31 cellular contexts compared by ENCODE assay signal in genomic region chr10:79376751-79377556, GRCh38. TPM values are rescaled to one million over a fixed set of nuclear protein-coding genes. Genes with fewer than 3 reads are reported as not detected.
DNase-seq lines count a peak whose midpoint lies in the region; ATAC-seq, FAIRE-seq and TF ChIP-seq lines count a peak whose summit lies in the region.
"Had no signal": no experiment of that assay in that cellular context is flagged by ENCODE, and none has a peak within 500 bp of the region (broad histone marks: within the 10 kb centered on the region; RNA-seq: fewer than 3 reads in every experiment).

No MANE protein-coding gene starts in this region.

- TF ChIP-seq CTCF in right atrium auricular region (IDR thresholded peaks at IDR 0.05) (no peak), K562 (IDR thresholded peaks at IDR 0.05 in 2 of 3, conservative IDR thresholded peaks at IDR 0.05 in 1 of 3; ENCODE audit: insufficient read depth in 2 of 3, low read depth in 1 of 3, low read length in 3 of 3) (no peak), mesothelial cell of epicardium (IDR thresholded peaks at IDR 0.05; ENCODE audit: unreplicated experiment) (no peak)

- DNase-seq in right atrium auricular region (ENCODE audit: low spot score), result peak; percentile 52
- DNase-seq in left ventricle myocardium superior, result no peak
- no peak for DNase-seq in K562 (ENCODE audit: extremely low read depth in 1 of 4, low spot score in 3 of 4)
- DNase-seq in mucosa of gallbladder (ENCODE audit: low spot score), result peak; percentile 7
- DNase-seq in mesothelial cell of epicardium (ENCODE audit: low spot score in 2 of 2, unreplicated experiment in 2 of 2), result no peak
- no peak for DNase-seq in AG08395 (ENCODE audit: low spot score)
- no peak for DNase-seq in AML-193 (lab: John Stamatoyannopoulos, UW)
- DNase-seq: activated CD8-positive, alpha-beta T cell treated with anti-CD3 and anti-CD28 coated beads for 36 hours; activated gamma-delta T cell; central memory CD4-positive, alpha-beta T cell; COR-L47; dermis blood vessel endothelial cell; NCI-H1436; NCI-H2081 treated with DMSO at 0.1 percent for 48 hours; NCI-H226; NCI-H526 treated with DMSO at 0.1 percent for 48 hours; PC-9; retina; Right ventricle myocardium superior; small intestine; stimulated activated CD4-positive, alpha-beta T cell treated with anti-CD3 and anti-CD28 coated beads, Interleukin-1b, Interleukin-23, amount 100 ng/mL, for 48 hours; stimulated activated naive CD8-positive, alpha-beta T cell treated with anti-CD3 and anti-CD28 coated beads, Interleukin-15, Interleukin-2, amounts not matched to agents 100 U/mL and 50 U/mL, for 24 hours had no signal

- peaks cover 13% of the 10 kb centered on the region for H3K4me1 Mint-ChIP-seq in mesothelial cell of epicardium

- H3K27ac Mint-ChIP-seq in mesothelial cell of epicardium, result no peak overlapping the region
- H3K27ac Mint-ChIP-seq: activated CD8-positive, alpha-beta T cell treated with anti-CD3 and anti-CD28 coated beads for 36 hours; nephron; T-helper 1 cell treated with Interleukin-12 subunit alpha and Interleukin-12 subunit beta and Interleukin-4 antibody, amounts not matched to agents 30 μg/mL and 1 μg/mL, for 36 hours had no signal

- H3K4me3 Mint-ChIP-seq in mesothelial cell of epicardium, result no peak overlapping the region
- H3K4me3 Mint-ChIP-seq: activated CD8-positive, alpha-beta T cell treated with anti-CD3 and anti-CD28 coated beads for 36 hours; nephron; T-helper 1 cell treated with Interleukin-12 subunit alpha and Interleukin-12 subunit beta and Interleukin-4 antibody, amounts not matched to agents 30 μg/mL and 1 μg/mL, for 36 hours had no signal

- peak; percentile 78 for FAIRE-seq in K562 (lab: Jason Lieb, UNC)
- FAIRE-seq: small intestine had no signal

- no TSS peak for BruUV-seq in K562 (replicated peaks; lab: Mats Ljungman, UMichigan)

- no peak overlapping the region for H3K27ac ChIP-seq in right atrium auricular region
- H3K27ac ChIP-seq in K562 (ENCODE audit: extremely low read depth, low read depth, low read length), result no peak overlapping the region
- H3K27ac ChIP-seq: C4-2B, HL-60, ovary, PC-9, thoracic aorta had no signal

- H3K4me3 ChIP-seq in right atrium auricular region, result no peak overlapping the region
- no peak overlapping the region for H3K4me3 ChIP-seq in K562
- H3K4me3 ChIP-seq: HAP-1, ovary, PC-9, thoracic aorta had no signal

- POLR2A ChIA-PET in K562 (lab: Yijun Ruan, JAX), result interaction anchor here (0.5 to 0.6 kb wide), 2 partner anchors 69 to 130 kb away, joined by 3 read pairs; partner anchors contain the start of gene ZCCHC24

- no peak overlapping the region for H3K9ac ChIP-seq in K562 (ENCODE audit: insufficient read depth in 1 of 2, low read depth in 2 of 2, low read length in 2 of 2)

- no peak overlapping the region for H3K4me2 ChIP-seq in K562 (ENCODE audit: insufficient read depth, low read length)
- H3K4me2 ChIP-seq: PC-9 had no signal

- in situ Hi-C loops in K562 (cut with MboI), result no loop called here

- no peak for ATAC-seq in left ventricle myocardium superior
- ATAC-seq in K562, result no peak
- ATAC-seq: activated CD8-positive, alpha-beta T cell treated with anti-CD3 and anti-CD28 coated beads for 36 hours; esophagus mucosa; SK-N-SH treated with all-trans-retinoic acid at 6 μM for 48 hours; stimulated activated naive CD8-positive, alpha-beta T cell treated with anti-CD3 and anti-CD28 coated beads, Interleukin-15, Interleukin-2, amounts not matched to agents 100 U/mL and 50 U/mL, for 24 hours had no signal

- H3K27me3 ChIP-seq in right atrium auricular region (no peaks in the 10 kb centered on the region), K562 (ENCODE audit: control insufficient read depth in 2 of 2, insufficient read depth in 2 of 2, low read length in 2 of 2) (peaks cover 0 to 27% of the 10 kb centered on the region in 2 experiments; a peak in 3 of 5 replicates)
- H3K27me3 ChIP-seq: ovary had no signal

- no peaks in the 10 kb centered on the region for H3K27me3 Mint-ChIP-seq in mesothelial cell of epicardium (ENCODE audit: low read depth)
- H3K27me3 Mint-ChIP-seq: activated CD8-positive, alpha-beta T cell treated with anti-CD3 and anti-CD28 coated beads for 36 hours had no signal

- H3K36me3 ChIP-seq in right atrium auricular region (no peaks in the 10 kb centered on the region), K562 (ENCODE audit: control insufficient read depth, insufficient read depth, low read length) (no peaks in the 10 kb centered on the region)
- H3K36me3 ChIP-seq: HAP-1, ovary, thoracic aorta had no signal

- no peak for TF ChIP-seq EP300 in K562 (IDR thresholded peaks at IDR 0.05; ENCODE audit: low read length)

- H4K20me1 ChIP-seq in K562 (replicated peaks; ENCODE audit: control insufficient read depth, insufficient read depth, low read length), result no peaks in the 10 kb centered on the region

- TF ChIP-seq POLR2A in K562 (conservative IDR thresholded peaks at IDR 0.05), result no peak

- H3K4me1 ChIP-seq in right atrium auricular region, result peaks cover 0 to 37% of the 10 kb centered on the region in 2 donors
- peaks cover 8 to 17% of the 10 kb centered on the region in 2 experiments; a peak in 4 of 5 replicates for H3K4me1 ChIP-seq in K562 (replicated peaks in 1 of 2; ENCODE audit: control insufficient read depth in 2 of 2, insufficient read depth in 2 of 2, low read length in 2 of 2)
- H3K4me1 ChIP-seq: HAP-1 had no signal

- intact Hi-C loops in left ventricle myocardium superior (cut with micrococcal nuclease) (no loop called here), K562 (cut with micrococcal nuclease) (no loop called here)

- no peaks in the 10 kb centered on the region for H3K79me2 ChIP-seq in K562 (ENCODE audit: control insufficient read depth, insufficient read depth, low read length)

- no peaks in the 10 kb centered on the region for H3K9me3 Mint-ChIP-seq in mesothelial cell of epicardium
- H3K9me3 Mint-ChIP-seq: activated CD8-positive, alpha-beta T cell treated with anti-CD3 and anti-CD28 coated beads for 36 hours; T-helper 1 cell treated with Interleukin-12 subunit alpha and Interleukin-12 subunit beta and Interleukin-4 antibody, amounts not matched to agents 30 μg/mL and 1 μg/mL, for 36 hours had no signal

- H3K9me1 ChIP-seq in K562 (ENCODE audit: control insufficient read depth, insufficient read depth, low read length), result no peaks in the 10 kb centered on the region

- 48% methylated on average over 12 of the region's 12 CpGs for WGBS in K562 (ENCODE audit: insufficient coverage, low coverage, missing lambda C conversion rate)

- CTCF ChIA-PET in K562 (lab: Yijun Ruan, JAX; ENCODE audit: low intra/inter-chr PET ratio), result interaction anchor here (3.6 kb wide), 1 partner anchor 111 kb away, joined by 57 read pairs; no protein-coding TSS in a partner anchor

- no peak overlapping the region for H2AFZ ChIP-seq in K562 (ENCODE audit: low read depth, low read length)
- H2AFZ ChIP-seq: PC-9 had no signal

- H3K9me3 ChIP-seq in right atrium auricular region, result no peaks in the 10 kb centered on the region
- H3K9me3 ChIP-seq in K562 (replicated peaks; ENCODE audit: control insufficient read depth, insufficient read depth, low read depth, low read length), result no peaks in the 10 kb centered on the region; the same call in 1 of the 2 replicates
- H3K9me3 ChIP-seq: HAP-1, ovary, thoracic aorta had no signal

- TF ChIP-seq RAD21 in K562 (CRISPR knock-in tag; conservative IDR thresholded peaks at IDR 0.05 in 1 of 2, IDR thresholded peaks at IDR 0.05 in 1 of 2), result no peak

- no peaks in the 10 kb centered on the region for H3K36me3 Mint-ChIP-seq in mesothelial cell of epicardium

TF ChIP-seq in K562, 482 proteins besides CTCF, POLR2A, EP300 and RAD21:
- TF ChIP-seq IFI16 (CRISPR knock-in tag; IDR thresholded peaks at IDR 0.05), result no peak
- peak; percentile 51; the same call in 1 of the 2 replicates for TF ChIP-seq THRB (CRISPR knock-in tag; conservative IDR thresholded peaks at IDR 0.05)
- TF ChIP-seq OTX1 (CRISPR knock-in tag; IDR thresholded peaks at IDR 0.05), result 0 out of 2 replicates have a peak, but pooled peaks have one; percentile 60

RNA-seq across cellular contexts. Expression of gene PPIF, which starts 29.7 kb away (rescaled TPM):
- total RNA-seq in right atrium auricular region, result 10 to 100 TPM; 63.0 to 87.6 TPM
- 139 TPM for total RNA-seq in left ventricle myocardium superior
- total RNA-seq in K562 (2011; cell fraction: chromatin; rRNA removed; ENCODE audit: low replicate concordance), result 96.3 and 215 TPM in 2 replicates
- 144 and 155 TPM in 2 replicates for total RNA-seq in K562 (2011; cell fraction: nucleolus; rRNA removed)
- total RNA-seq in K562 (2011; cell fraction: nucleoplasm; rRNA removed), result 118 and 119 TPM in 2 replicates
- 53.4 and 69.8 TPM in 2 replicates for total RNA-seq in K562 (2014; rRNA removed)
- total RNA-seq in K562 (2014; rRNA removed; fragmentation: Illumina TruSeq; extraction: Trizol), result 97.7 and 108 TPM in 2 replicates
- 117 and 119 TPM in 2 replicates for total RNA-seq in K562 (2015; rRNA removed; fragmentation: Illumina TruSeq; extraction: Trizol)
- 235 and 239 TPM in 2 replicates for total RNA-seq in K562 (2021)
- 148 and 175 TPM in 2 replicates for polyA plus RNA-seq in K562 (2011; rRNA removed)
- polyA plus RNA-seq in K562 (2011; cell fraction: cytosol; rRNA removed), result 202 and 255 TPM in 2 replicates
- 198 and 337 TPM in 2 replicates for polyA plus RNA-seq in K562 (2011; cell fraction: nucleus; rRNA removed)
- 180 and 222 TPM in 2 replicates for polyA plus RNA-seq in K562 (2012)
- polyA plus RNA-seq in K562 (2014; fragmentation: Illumina TruSeq; extraction: Trizol), result 250 and 287 TPM in 2 replicates
- polyA plus RNA-seq in K562 (2014; fragmentation: Nextera tagmentation; extraction: Ambion mirVana), result 10 to 100 TPM; 40.9 to 51.1 TPM
- polyA plus RNA-seq in K562 (2014; rRNA removed), result 154 and 168 TPM in 2 replicates
- 91.8 and 131 TPM in 2 replicates for polyA minus RNA-seq in K562 (2011; rRNA and poly(A)+ RNA removed)
- 98.9 and 104 TPM in 2 replicates for polyA minus RNA-seq in K562 (2011; cell fraction: cytosol; rRNA and poly(A)+ RNA removed)
- 116 and 136 TPM in 2 replicates for polyA minus RNA-seq in K562 (2011; cell fraction: nucleus; rRNA and poly(A)+ RNA removed)
- total RNA-seq in mucosa of gallbladder, result 49.4 TPM
- 35.1 to 37.3 TPM (median 36.3 TPM) in 3 replicates for total RNA-seq in mesothelial cell of epicardium

Comparison
In these comparisons a context has a peak if more than half of its experiments do, and no peak if none do; other contexts are left out.
1. DNase-seq: peak in right atrium auricular region (single experiment) and mucosa of gallbladder (single experiment); none in left ventricle myocardium superior (single experiment), K562 (0 of 4), mesothelial cell of epicardium (0 of 2), AG08395 (single experiment) and AML-193 (0 of 2).